Comparison of ENCODE assay signal across 36 cellular contexts in the genomic region with DNA sequence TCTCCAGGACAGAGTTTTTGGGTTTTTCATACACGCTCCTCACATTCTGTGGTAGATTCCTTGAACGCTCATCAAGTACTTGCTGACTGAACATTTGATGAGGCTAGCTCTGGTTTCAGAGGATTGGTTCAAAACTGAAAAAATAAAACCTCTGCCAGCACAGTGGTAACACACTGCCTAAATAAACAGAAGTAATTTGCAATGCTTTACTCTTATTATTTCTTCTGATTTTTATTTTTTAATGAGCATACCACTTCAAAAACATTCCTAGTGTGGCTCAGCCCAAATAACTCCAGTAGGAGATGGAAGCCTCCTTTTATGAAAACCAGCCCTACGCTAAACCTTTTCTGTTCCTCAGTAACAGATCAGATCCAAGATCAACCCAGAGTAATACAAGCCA.
"Had no signal": no experiment of that assay in that cellular context is flagged by ENCODE, and none has a peak within 500 bp of the region (broad histone marks: within the 10 kb centered on the region; RNA-seq: fewer than 3 reads in every experiment).

No MANE protein-coding gene starts in this region.

- DNase-seq: activated B cell treated with CpG ODN at 0.5 μM for 24 hours; activated CD4-positive, alpha-beta memory T cell treated with anti-CD3 and anti-CD28 coated beads for 36 hours; activated CD4-positive, alpha-beta T cell treated with anti-CD3 and anti-CD28 coated beads for 4 hours; activated CD4-positive, alpha-beta T cell treated with anti-CD3 and anti-CD28 coated beads, Interleukin-2, amount 10 ng/mL, durations not matched to agents 24 days and 14 days; activated CD4-positive, alpha-beta T cell treated with anti-CD3 and anti-CD28 coated beads, Interleukin-2, amount 50 U/mL, for 1 hour; activated CD4-positive, alpha-beta T cell treated with anti-CD3 and anti-CD28 coated beads, Interleukin-2, amount 50 U/mL, for 4 hours; activated CD4-positive, CD25-positive, alpha-beta regulatory T cell treated with anti-CD3 and anti-CD28 coated beads, Interleukin-2, amount 50 U/mL, for 72 hours; activated CD8-positive, alpha-beta memory T cell treated with anti-CD3 and anti-CD28 coated beads, Interleukin-2, amount 50 U/mL, for 4 hours; activated CD8-positive, alpha-beta T cell treated with anti-CD3 and anti-CD28 coated beads for 36 hours; activated effector memory CD4-positive, alpha-beta T cell treated with anti-CD3 and anti-CD28 coated beads, Interleukin-2, amount 50 U/mL, for 16 hours; activated gamma-delta T cell treated with Interleukin-2 at 50 U/mL for 16 hours; activated naive CD4-positive, alpha-beta T cell treated with anti-CD3 and anti-CD28 coated beads, Interleukin-2, amount 10 ng/mL, durations not matched to agents 7 days and 5 days; activated naive CD4-positive, alpha-beta T cell treated with Interleukin-2 at 50 U/mL for 16 hours; activated naive CD8-positive, alpha-beta T cell treated with anti-CD3 and anti-CD28 coated beads for 36 hours; activated T-cell treated with anti-CD3 and anti-CD28 coated beads for 4 hours; activated T-cell treated with anti-CD3 and anti-CD28 coated beads, Interleukin-2, amount 50 U/mL, for 1 hour; activated T-cell treated with anti-CD3 and anti-CD28 coated beads, Interleukin-2, amount 50 U/mL, for 4 hours; activated T-cell treated with anti-CD3 and anti-CD28 coated beads, Interleukin-2, amount 50 U/mL, for 72 hours; adrenal gland; amniotic stem cell; aorta; body of pancreas; brain microvascular endothelial cell; central memory CD4-positive, alpha-beta T cell; SW 1271; T-helper 1 cell; T-helper 2 cell; T-helper 9 cell had no signal

- H3K4me1 Mint-ChIP-seq: activated B cell treated with CpG ODN at 0.5 μM for 24 hours; activated CD4-positive, alpha-beta T cell treated with anti-CD3 and anti-CD28 coated beads, Interleukin-2, amount 10 ng/mL, durations not matched to agents 24 days and 14 days; activated naive CD4-positive, alpha-beta T cell treated with anti-CD3 and anti-CD28 coated beads, Interleukin-2, amount 10 ng/mL, durations not matched to agents 7 days and 5 days; activated naive CD4-positive, alpha-beta T cell treated with anti-CD3 and anti-CD28 coated beads, Interleukin-2, amount 50 U/mL, for 24 hours; activated naive CD8-positive, alpha-beta T cell treated with anti-CD3 and anti-CD28 coated beads for 36 hours; activated T-helper 17 cell treated with anti-CD3 and anti-CD28 coated beads, Interleukin-2, amount 50 U/mL, for 72 hours had no signal

- H3K4me1 ChIP-seq: adrenal gland, body of pancreas, breast epithelium had no signal

- H3K4me3 Mint-ChIP-seq: activated B cell treated with CpG ODN at 0.5 μM for 24 hours; activated CD4-positive, alpha-beta memory T cell treated with anti-CD3 and anti-CD28 coated beads for 36 hours; activated CD4-positive, alpha-beta T cell treated with anti-CD3 and anti-CD28 coated beads, Interleukin-2, amount 10 ng/mL, durations not matched to agents 24 days and 14 days; activated CD8-positive, alpha-beta T cell treated with anti-CD3 and anti-CD28 coated beads for 36 hours; activated naive CD4-positive, alpha-beta T cell treated with anti-CD3 and anti-CD28 coated beads, Interleukin-2, amount 10 ng/mL, durations not matched to agents 7 days and 5 days; activated naive CD4-positive, alpha-beta T cell treated with anti-CD3 and anti-CD28 coated beads, Interleukin-2, amount 50 U/mL, for 24 hours; activated naive CD8-positive, alpha-beta T cell treated with anti-CD3 and anti-CD28 coated beads for 36 hours; activated T-cell treated with anti-CD3 and anti-CD28 coated beads, Interleukin-2, amount 50 U/mL, for 4 hours; activated T-cell treated with anti-CD3 and anti-CD28 coated beads, Interleukin-2, amount 50 U/mL, for 72 hours; activated T-helper 1 cell treated with anti-CD3 and anti-CD28 coated beads, Interleukin-12 subunit alpha, Interleukin-12 subunit beta, Interleukin-2, Interleukin-4 antibody, amounts not matched to agents 30 ng/mL and 10 ng/mL and 1 ng/mL, durations not matched to agents 14 hours and 24 hours and 36 hours; activated T-helper 17 cell treated with anti-CD3 and anti-CD28 coated beads, Interleukin-2, amount 50 U/mL, for 72 hours; T-helper 1 cell treated with Interleukin-12 subunit alpha and Interleukin-12 subunit beta and Interleukin-4 antibody, amounts not matched to agents 30 μg/mL and 1 μg/mL, for 36 hours; T-helper 2 cell treated with Interferon-gamma antibody and Interleukin-4, amounts not matched to agents 5 μg/mL and 100 μg/mL, for 36 hours had no signal

- ATAC-seq: activated CD8-positive, alpha-beta T cell treated with anti-CD3 and anti-CD28 coated beads for 36 hours; activated T-cell treated with anti-CD3 and anti-CD28 coated beads, Interleukin-2, amount 50 U/mL, for 4 hours; activated T-cell treated with anti-CD3 and anti-CD28 coated beads, Interleukin-2, amount 50 U/mL, for 72 hours; activated T-helper 17 cell treated with anti-CD3 and anti-CD28 coated beads, Interleukin-2, amount 50 U/mL, for 72 hours; body of pancreas had no signal

- H3K27me3 Mint-ChIP-seq: activated B cell treated with CpG ODN at 0.5 μM for 24 hours; activated CD4-positive, alpha-beta memory T cell treated with anti-CD3 and anti-CD28 coated beads for 36 hours; activated CD4-positive, alpha-beta T cell treated with anti-CD3 and anti-CD28 coated beads, Interleukin-2, amount 10 ng/mL, durations not matched to agents 24 days and 14 days; activated CD8-positive, alpha-beta T cell treated with anti-CD3 and anti-CD28 coated beads for 36 hours; activated naive CD4-positive, alpha-beta T cell treated with anti-CD3 and anti-CD28 coated beads, Interleukin-2, amount 10 ng/mL, durations not matched to agents 7 days and 5 days; activated naive CD4-positive, alpha-beta T cell treated with anti-CD3 and anti-CD28 coated beads, Interleukin-2, amount 50 U/mL, for 24 hours; activated naive CD8-positive, alpha-beta T cell treated with anti-CD3 and anti-CD28 coated beads for 36 hours; activated T-helper 17 cell treated with anti-CD3 and anti-CD28 coated beads, Interleukin-2, amount 50 U/mL, for 72 hours had no signal

- H3K27me3 ChIP-seq: adrenal gland, body of pancreas, brain microvascular endothelial cell, breast epithelium had no signal

- H3K9me3 ChIP-seq: adrenal gland, body of pancreas, breast epithelium had no signal

- H3K4me3 ChIP-seq: adrenal gland, body of pancreas, breast epithelium had no signal

- H3K9me3 Mint-ChIP-seq: activated B cell treated with CpG ODN at 0.5 μM for 24 hours; activated CD4-positive, alpha-beta memory T cell treated with anti-CD3 and anti-CD28 coated beads for 36 hours; activated CD4-positive, alpha-beta T cell treated with anti-CD3 and anti-CD28 coated beads, Interleukin-2, amount 10 ng/mL, durations not matched to agents 24 days and 14 days; activated CD8-positive, alpha-beta T cell treated with anti-CD3 and anti-CD28 coated beads for 36 hours; activated naive CD4-positive, alpha-beta T cell treated with anti-CD3 and anti-CD28 coated beads, Interleukin-2, amount 10 ng/mL, durations not matched to agents 7 days and 5 days; activated naive CD4-positive, alpha-beta T cell treated with anti-CD3 and anti-CD28 coated beads, Interleukin-2, amount 50 U/mL, for 24 hours; activated naive CD8-positive, alpha-beta T cell treated with anti-CD3 and anti-CD28 coated beads for 36 hours; activated T-cell treated with anti-CD3 and anti-CD28 coated beads, Interleukin-2, amount 50 U/mL, for 4 hours; activated T-cell treated with anti-CD3 and anti-CD28 coated beads, Interleukin-2, amount 50 U/mL, for 72 hours; activated T-helper 1 cell treated with anti-CD3 and anti-CD28 coated beads, Interleukin-12 subunit alpha, Interleukin-12 subunit beta, Interleukin-2, Interleukin-4 antibody, amounts not matched to agents 30 ng/mL and 10 ng/mL and 1 ng/mL, durations not matched to agents 14 hours and 24 hours and 36 hours; activated T-helper 17 cell treated with anti-CD3 and anti-CD28 coated beads, Interleukin-2, amount 50 U/mL, for 72 hours; T-helper 1 cell treated with Interleukin-12 subunit alpha and Interleukin-12 subunit beta and Interleukin-4 antibody, amounts not matched to agents 30 μg/mL and 1 μg/mL, for 36 hours; T-helper 2 cell treated with Interferon-gamma antibody and Interleukin-4, amounts not matched to agents 5 μg/mL and 100 μg/mL, for 36 hours had no signal

- FAIRE-seq: TTC549 had no signal

- H3K36me3 Mint-ChIP-seq: activated CD4-positive, alpha-beta memory T cell treated with anti-CD3 and anti-CD28 coated beads for 36 hours; activated naive CD4-positive, alpha-beta T cell treated with anti-CD3 and anti-CD28 coated beads, Interleukin-2, amount 10 ng/mL, durations not matched to agents 7 days and 5 days; activated naive CD4-positive, alpha-beta T cell treated with anti-CD3 and anti-CD28 coated beads, Interleukin-2, amount 50 U/mL, for 24 hours; activated naive CD8-positive, alpha-beta T cell treated with anti-CD3 and anti-CD28 coated beads for 36 hours had no signal

- H3K27ac Mint-ChIP-seq: activated B cell treated with CpG ODN at 0.5 μM for 24 hours; activated CD4-positive, alpha-beta memory T cell treated with anti-CD3 and anti-CD28 coated beads for 36 hours; activated CD4-positive, alpha-beta T cell treated with anti-CD3 and anti-CD28 coated beads, Interleukin-2, amount 10 ng/mL, durations not matched to agents 24 days and 14 days; activated CD8-positive, alpha-beta T cell treated with anti-CD3 and anti-CD28 coated beads for 36 hours; activated naive CD4-positive, alpha-beta T cell treated with anti-CD3 and anti-CD28 coated beads, Interleukin-2, amount 10 ng/mL, durations not matched to agents 7 days and 5 days; activated naive CD4-positive, alpha-beta T cell treated with anti-CD3 and anti-CD28 coated beads, Interleukin-2, amount 50 U/mL, for 24 hours; activated naive CD8-positive, alpha-beta T cell treated with anti-CD3 and anti-CD28 coated beads for 36 hours; activated T-cell treated with anti-CD3 and anti-CD28 coated beads, Interleukin-2, amount 50 U/mL, for 72 hours; activated T-helper 1 cell treated with anti-CD3 and anti-CD28 coated beads, Interleukin-12 subunit alpha, Interleukin-12 subunit beta, Interleukin-2, Interleukin-4 antibody, amounts not matched to agents 30 ng/mL and 10 ng/mL and 1 ng/mL, durations not matched to agents 14 hours and 24 hours and 36 hours; activated T-helper 17 cell treated with anti-CD3 and anti-CD28 coated beads, Interleukin-2, amount 50 U/mL, for 72 hours; T-helper 1 cell treated with Interleukin-12 subunit alpha and Interleukin-12 subunit beta and Interleukin-4 antibody, amounts not matched to agents 30 μg/mL and 1 μg/mL, for 36 hours; T-helper 2 cell treated with Interferon-gamma antibody and Interleukin-4, amounts not matched to agents 5 μg/mL and 100 μg/mL, for 36 hours had no signal

- H3K36me3 ChIP-seq: adrenal gland, brain microvascular endothelial cell, breast epithelium had no signal

- H3K27ac ChIP-seq: adrenal gland, body of pancreas, brain microvascular endothelial cell, breast epithelium, VCaP had no signal
